19 cellular contexts compared by ENCODE assay signal in genomic region chrX:68090266-68090665, GRCh38.
DNase-seq lines count a peak whose midpoint lies in the region; ATAC-seq and TF ChIP-seq lines count a peak whose summit lies in the region.
"Had no signal": no experiment of that assay in that cellular context is flagged by ENCODE, and none has a peak within 500 bp of the region (broad histone marks: within the 10 kb centered on the region; RNA-seq: fewer than 3 reads in every experiment).

No MANE protein-coding gene starts in this region.

- no peak overlapping the region for H3K4me2 ChIP-seq in H9 (ENCODE audit: insufficient read depth, insufficient read length, low read length)

- no peak overlapping the region for H2BK5ac ChIP-seq in H9 (ENCODE audit: insufficient read length, low read length)

- no peaks in the 10 kb centered on the region; the same call in 1 of the 2 replicates for H3K79me2 ChIP-seq in H9 (ENCODE audit: insufficient read depth, low read length)

- no peak for ATAC-seq in GM18870 (IDR thresholded peaks at IDR 0.05; ENCODE audit: unreplicated experiment)
- ATAC-seq: HepG2 had no signal

- in situ Hi-C loops in transverse colon (cut with MboI; ENCODE audit: low pct_ligation_motif_present in 1 of 4, low pct_unique_long_range_greater_than_20kb in 1 of 4, low sequenced_read_pairs in 3 of 4): no loop called here

- H3K27me3 Mint-ChIP-seq in H9 (ENCODE audit: low read depth): no peaks in the 10 kb centered on the region

- no peak overlapping the region for H3K56ac ChIP-seq in H9 (ENCODE audit: insufficient read length, low read depth, low read length)

- no CpG with 5 or more reads among the region's 1 CpG for WGBS in H9 (ENCODE audit: extremely low coverage, insufficient read length, low lambda C conversion rate)
- WGBS in transverse colon (ENCODE audit: low coverage in 1 of 2), 2 donors: 77% methylated on average over 1 of the region's 1 CpG; no CpG with 5 or more reads in 1 of the 2 donors

- H2AK5ac ChIP-seq in H9 (ENCODE audit: insufficient read length, low read length): no peak overlapping the region

- no peak overlapping the region for H3K4me3 ChIP-seq in AG04450 (ENCODE audit: low read depth, low read length)
- no peak overlapping the region for H3K4me3 ChIP-seq in fibroblast of pulmonary artery (replicated peaks; ENCODE audit: low read depth, low read length)
- H3K4me3 ChIP-seq in transverse colon: no peak overlapping the region
- H3K4me3 ChIP-seq: MG63, sigmoid colon, tibial artery had no signal

- H4K5ac ChIP-seq in H9 (ENCODE audit: insufficient read length, low read depth, low read length): no peak overlapping the region

- TF ChIP-seq POLR2A in transverse colon (IDR thresholded peaks at IDR 0.05): no peak

- H3K27ac Mint-ChIP-seq in H9: no peak overlapping the region

- H3K79me1 ChIP-seq in H9 (ENCODE audit: insufficient read depth, low read depth, low read length, poor library complexity, severe bottlenecking): no peaks in the 10 kb centered on the region

- no peak overlapping the region for H3K27ac ChIP-seq in AG04450 (ENCODE audit: low read depth, low read length)
- H3K27ac ChIP-seq in H9 (ENCODE audit: insufficient read length, low read depth, low read length): no peak overlapping the region
- H3K27ac ChIP-seq in transverse colon: no peak overlapping the region
- H3K27ac ChIP-seq: sigmoid colon, tibial artery had no signal

- no peak overlapping the region for H3T11ph ChIP-seq in H9 (ENCODE audit: low read length)

- H3K14ac ChIP-seq in H9 (ENCODE audit: insufficient read depth, low read length): no peak overlapping the region

- H3K4me1 Mint-ChIP-seq in H9: no peaks in the 10 kb centered on the region

- H2BK120ac ChIP-seq in H9 (ENCODE audit: low read depth, low read length, poor library complexity, severe bottlenecking): no peak overlapping the region

- no peak overlapping the region for H2BK15ac ChIP-seq in H9 (ENCODE audit: low read depth, low read length)

- peaks cover 3% of the 10 kb centered on the region in 3 experiments; a peak in 2 of 7 replicates for H3K36me3 Mint-ChIP-seq in H9 (ENCODE audit: insufficient read depth in 1 of 3, low read depth in 3 of 3)

- H3K4me3 Mint-ChIP-seq in H9: no peak overlapping the region

- no peak overlapping the region for H3K4ac ChIP-seq in H9 (ENCODE audit: low read depth, low read length)

- CTCF ChIA-PET in AG04450 (lab: Charles Lee): no interaction called here

- H3K9ac ChIP-seq in H9 (ENCODE audit: extremely low read depth, insufficient read length, low read length): no peak overlapping the region

- H4K8ac ChIP-seq in H9 (replicated peaks; ENCODE audit: insufficient read length, low read depth, low read length): no peak overlapping the region

- peaks cover 51 to 52% of the 10 kb centered on the region in 2 experiments for H3K9me3 Mint-ChIP-seq in H9

- H2AFZ ChIP-seq in H9 (ENCODE audit: low read length): no peak overlapping the region

- no peak overlapping the region for H3K18ac ChIP-seq in H9 (ENCODE audit: insufficient read length, low read depth, low read length)

- TF ChIP-seq CTCF in AG04450 (IDR thresholded peaks at IDR 0.05; ENCODE audit: low read depth, low read length): 0 out of 2 replicates have a peak, but pooled peaks have one; percentile 1
- peak; percentile 41; the same call in 2 of the 3 replicates for TF ChIP-seq CTCF in H9 (conservative IDR thresholded peaks at IDR 0.05)
- TF ChIP-seq CTCF in fibroblast of pulmonary artery (IDR thresholded peaks at IDR 0.05; ENCODE audit: low read length, missing control alignments): peak; percentile 8
- TF ChIP-seq CTCF in transverse colon (IDR thresholded peaks at IDR 0.05): no peak

- no peaks in the 10 kb centered on the region for H3K23me2 ChIP-seq in H9 (ENCODE audit: insufficient read length, low read depth, low read length, poor library complexity, severe bottlenecking)

- no peaks in the 10 kb centered on the region for H3K9me3 ChIP-seq in AG04450 (ENCODE audit: control insufficient read depth, insufficient read depth, low read length)
- peaks cover 14% of the 10 kb centered on the region for H3K9me3 ChIP-seq in H9 (ENCODE audit: control insufficient read depth, low read depth, low read length)
- no peaks in the 10 kb centered on the region for H3K9me3 ChIP-seq in transverse colon
- H3K9me3 ChIP-seq: MG63, sigmoid colon, tibial artery had no signal

- H2BK12ac ChIP-seq in H9 (ENCODE audit: insufficient read length, low read depth, low read length): no peak overlapping the region

- no peak overlapping the region for H2BK20ac ChIP-seq in H9 (ENCODE audit: low read depth, low read length, poor library complexity, severe bottlenecking)

- no peak for DNase-seq in AG04450 (ENCODE audit: low read depth, low spot score)
- DNase-seq in H9: no peak
- DNase-seq in RKO (ENCODE audit: low spot score): peak; percentile 5
- DNase-seq in fibroblast of pulmonary artery (ENCODE audit: low read depth): peak; percentile 8
- no peak for DNase-seq in transverse colon
- no peak for DNase-seq in AG08396 (ENCODE audit: low spot score)
- DNase-seq in NCI-H146 treated with DMSO at 0.1 percent for 48 hours (lab: John Stamatoyannopoulos, UW; ENCODE audit: unreplicated experiment): no peak
- DNase-seq: anterior cingulate cortex; effector CD4-positive, alpha-beta T cell; head of caudate nucleus; MG63; NCI-H187 treated with DMSO at 0.1 percent for 48 hours; NCI-H446; occipital lobe; sigmoid colon; stimulated activated naive CD4-positive, alpha-beta T cell treated with Interleukin-2 at 50 U/mL for 16 hours; tibial artery had no signal

- H3K36me3 ChIP-seq in transverse colon: no peaks in the 10 kb centered on the region
- H3K36me3 ChIP-seq: MG63, sigmoid colon, tibial artery had no signal

- H3K27me3 ChIP-seq in AG04450 (ENCODE audit: control insufficient read depth, insufficient read depth, low read length) (no peaks in the 10 kb centered on the region), H9 (ENCODE audit: insufficient read depth, low read length) (no peaks in the 10 kb centered on the region), transverse colon (no peaks in the 10 kb centered on the region)
- H3K27me3 ChIP-seq: MG63, sigmoid colon, tibial artery had no signal

- POLR2A ChIA-PET in AG04450 (lab: Yijun Ruan, JAX): no interaction called here

- intact Hi-C loops in transverse colon (cut with DNase I; ENCODE audit: low total_unique reads): no loop called here

- no peak overlapping the region for H3K23ac ChIP-seq in H9 (ENCODE audit: insufficient read length, low read depth, low read length)

- no peaks in the 10 kb centered on the region for H3K4me1 ChIP-seq in H9 (ENCODE audit: insufficient read depth, low read length)
- H3K4me1 ChIP-seq in transverse colon: no peaks in the 10 kb centered on the region
- H3K4me1 ChIP-seq: sigmoid colon had no signal

- H4K91ac ChIP-seq in H9 (ENCODE audit: insufficient read length, low read depth, low read length): no peak overlapping the region

- H4K20me1 ChIP-seq in H9 (ENCODE audit: control insufficient read depth, insufficient read depth, insufficient read length): no peaks in the 10 kb centered on the region

- TF ChIP-seq EP300 in transverse colon (IDR thresholded peaks at IDR 0.05; ENCODE audit: low read depth): no peak

Comparison
In these comparisons a context has a peak if more than half of its experiments do, and no peak if none do; other contexts are left out.
1. DNase-seq: peak in RKO (single experiment) and fibroblast of pulmonary artery (single experiment); none in AG04450 (single experiment), H9 (single experiment), transverse colon (single experiment), AG08396 (single experiment) and NCI-H146 treated with DMSO at 0.1 percent for 48 hours (single experiment).
2. CTCF ChIP-seq: peak in AG04450 (single experiment), H9 (single experiment) and fibroblast of pulmonary artery (single experiment); none in transverse colon (0 of 5).